Comparison of ENCODE assay signal across 23 cellular contexts in genomic region chr4:53547983-53548382, GRCh38. TPM values are rescaled to one million over a fixed set of nuclear protein-coding genes. Genes with fewer than 3 reads are reported as not detected.
"Had no signal": no experiment of that assay in that cellular context is flagged by ENCODE, and none has a peak within 500 bp of the region (broad histone marks: within the 10 kb centered on the region; RNA-seq: fewer than 3 reads in every experiment).

No MANE protein-coding gene starts in this region.

- ATAC-seq: activated CD8-positive, alpha-beta T cell treated with anti-CD3 and anti-CD28 coated beads, Interleukin-2, amount 10 ng/mL, durations not matched to agents 7 days and 5 days; activated T-cell treated with anti-CD3 and anti-CD28 coated beads, Interleukin-2, amount 50 U/mL, for 72 hours; mucosa of descending colon; stimulated activated naive CD8-positive, alpha-beta T cell treated with anti-CD3 and anti-CD28 coated beads, Interleukin-15, amount 100 ng/mL, for 72 hours had no signal

- H3K4me1 Mint-ChIP-seq: activated CD4-positive, alpha-beta T cell treated with anti-CD3 and anti-CD28 coated beads, Interleukin-2, amount 10 ng/mL, durations not matched to agents 24 days and 14 days; naive B cell; stimulated activated naive CD8-positive, alpha-beta T cell treated with anti-CD3 and anti-CD28 coated beads, Interleukin-15, amount 100 ng/mL, for 72 hours had no signal

- H3K4me3 ChIP-seq: mucosa of descending colon, prostate gland had no signal

- H3K36me3 Mint-ChIP-seq: naive B cell, type B pancreatic cell had no signal

- H3K27ac ChIP-seq: epithelial cell of prostate, prostate gland had no signal

- FAIRE-seq: bronchial epithelial cell had no signal

- DNase-seq: activated CD4-positive, alpha-beta T cell treated with anti-CD3 and anti-CD28 coated beads, Interleukin-2, amount 10 ng/mL, durations not matched to agents 24 days and 14 days; activated CD4-positive, CD25-positive, alpha-beta regulatory T cell; activated CD8-positive, alpha-beta memory T cell treated with anti-CD3 and anti-CD28 coated beads, Interleukin-2, amount 50 U/mL, for 4 hours; activated CD8-positive, alpha-beta T cell treated with anti-CD3 and anti-CD28 coated beads, Interleukin-2, amount 10 ng/mL, durations not matched to agents 7 days and 5 days; activated effector memory CD4-positive, alpha-beta T cell treated with anti-CD3 and anti-CD28 coated beads, Interleukin-2, amount 50 U/mL, for 16 hours; activated naive CD4-positive, alpha-beta T cell treated with anti-CD3 and anti-CD28 coated beads, Interleukin-2, amount 50 U/mL, for 16 hours; activated T-cell treated with anti-CD3 and anti-CD28 coated beads, Interleukin-2, amount 50 U/mL, for 72 hours; aorta; effector memory CD4-positive, alpha-beta T cell; mesenchymal stem cell; mucosa of descending colon; naive B cell; right cardiac atrium; stimulated activated CD4-positive, alpha-beta T cell treated with anti-CD3 and anti-CD28 coated beads, Interleukin-4, amount 100 ng/mL, for 1 hour; stimulated activated naive CD8-positive, alpha-beta T cell treated with anti-CD3 and anti-CD28 coated beads, Interleukin-15, amount 100 ng/mL, for 72 hours; T-helper 1 cell; T-helper 9 cell had no signal

- H3K9me3 Mint-ChIP-seq: activated CD4-positive, alpha-beta T cell treated with anti-CD3 and anti-CD28 coated beads, Interleukin-2, amount 10 ng/mL, durations not matched to agents 24 days and 14 days; dendritic cell treated with granulocyte-macrophage colony-stimulating factor and Interleukin-4, amounts not matched to agents 40 ng/mL and 50 ng/mL, for 4 days; type B pancreatic cell had no signal

- H3K36me3 ChIP-seq: prostate gland had no signal

- H3K4me3 Mint-ChIP-seq: activated CD4-positive, alpha-beta T cell treated with anti-CD3 and anti-CD28 coated beads, Interleukin-2, amount 10 ng/mL, durations not matched to agents 24 days and 14 days; activated CD8-positive, alpha-beta T cell treated with anti-CD3 and anti-CD28 coated beads, Interleukin-2, amount 10 ng/mL, durations not matched to agents 7 days and 5 days; activated T-cell treated with anti-CD3 and anti-CD28 coated beads, Interleukin-2, amount 50 U/mL, for 72 hours; dendritic cell treated with granulocyte-macrophage colony-stimulating factor and Interleukin-4, amounts not matched to agents 40 ng/mL and 50 ng/mL, for 4 days; naive B cell; neural crest cell; stimulated activated naive CD8-positive, alpha-beta T cell treated with anti-CD3 and anti-CD28 coated beads, Interleukin-15, amount 100 ng/mL, for 72 hours; type B pancreatic cell had no signal

- H3K27ac Mint-ChIP-seq: activated CD4-positive, alpha-beta T cell treated with anti-CD3 and anti-CD28 coated beads, Interleukin-2, amount 10 ng/mL, durations not matched to agents 24 days and 14 days; activated CD8-positive, alpha-beta T cell treated with anti-CD3 and anti-CD28 coated beads, Interleukin-2, amount 10 ng/mL, durations not matched to agents 7 days and 5 days; activated T-cell treated with anti-CD3 and anti-CD28 coated beads, Interleukin-2, amount 50 U/mL, for 72 hours; dendritic cell treated with granulocyte-macrophage colony-stimulating factor and Interleukin-4, amounts not matched to agents 40 ng/mL and 50 ng/mL, for 4 days; naive B cell; stimulated activated naive CD8-positive, alpha-beta T cell treated with anti-CD3 and anti-CD28 coated beads, Interleukin-15, amount 100 ng/mL, for 72 hours; type B pancreatic cell had no signal

- H3K9me3 ChIP-seq: mucosa of descending colon, prostate gland had no signal

- H3K27me3 Mint-ChIP-seq: dendritic cell treated with granulocyte-macrophage colony-stimulating factor and Interleukin-4, amounts not matched to agents 40 ng/mL and 50 ng/mL, for 4 days had no signal

- H3K4me1 ChIP-seq: prostate gland had no signal

RNA-seq across cellular contexts. Expression of gene LNX1, which starts 43.3 kb away (rescaled TPM):
- total RNA-seq: activated CD4-positive, alpha-beta T cell treated with anti-CD3 and anti-CD28 coated beads, Interleukin-2, amount 10 ng/mL, durations not matched to agents 24 days and 14 days; activated CD8-positive, alpha-beta T cell treated with anti-CD3 and anti-CD28 coated beads, Interleukin-2, amount 10 ng/mL, durations not matched to agents 7 days and 5 days; neural crest cell had no signal
